In genomic region chr2:24050041-24050655, GRCh38 we compare ENCODE assay signal across 9 cellular contexts. TPM values are rescaled to one million over a fixed set of nuclear protein-coding genes. Genes with fewer than 3 reads are reported as not detected.
DNase-seq lines count a peak whose midpoint lies in the region; ATAC-seq and TF ChIP-seq lines count a peak whose summit lies in the region.
"Had no signal": no experiment of that assay in that cellular context is flagged by ENCODE, and none has a peak within 500 bp of the region (broad histone marks: within the 10 kb centered on the region; RNA-seq: fewer than 3 reads in every experiment).

No MANE protein-coding gene starts in this region.

- DNase-seq in D341Med (ENCODE audit: low spot score), result peak; percentile 37
- DNase-seq in PC-3, result no peak
- DNase-seq in choroid plexus epithelial cell (ENCODE audit: low read depth), result peak; percentile 21
- DNase-seq in lung (ENCODE audit: low spot score), result peak; percentile 37
- peak; percentile 22 to 29 for DNase-seq in uterus
- DNase-seq in activated CD4-positive, CD25-positive, alpha-beta regulatory T cell treated with anti-CD3 and anti-CD28 coated beads, Interleukin-2, amount 50 U/mL, for 72 hours, result no peak
- no peak for DNase-seq in HuH-7.5 (ENCODE audit: low spot score)

- TF ChIP-seq POLR2A in uterus (IDR thresholded peaks at IDR 0.05), result no peak

- H3K4me1 ChIP-seq in PC-3 (ENCODE audit: insufficient read depth, low read length) (peaks cover 11% of the 10 kb centered on the region), lung (ENCODE audit: control insufficient read depth in 2 of 2, insufficient read depth in 2 of 2, low read length in 2 of 2) (peaks cover 2 to 11% of the 10 kb centered on the region in 2 donors), uterus (peaks cover 0 to 3% of the 10 kb centered on the region in 2 donors)

- no peak for TF ChIP-seq CTCF in PC-3 (conservative IDR thresholded peaks at IDR 0.05; ENCODE audit: low read depth, low read length)
- TF ChIP-seq CTCF in choroid plexus epithelial cell (conservative IDR thresholded peaks at IDR 0.05; ENCODE audit: low read depth, low read length), result no peak
- no peak for TF ChIP-seq CTCF in lung (IDR thresholded peaks at IDR 0.05; ENCODE audit: control extremely low read depth, extremely low read depth)
- no peak for TF ChIP-seq CTCF in uterus (IDR thresholded peaks at IDR 0.05)

- H4K20me1 ChIP-seq in PC-3 (ENCODE audit: low read length), result no peaks in the 10 kb centered on the region

- no TSS peak for BruUV-seq in PC-3 (replicated peaks; lab: Mats Ljungman, UMichigan)

- H3K27me3 ChIP-seq in PC-3 (ENCODE audit: low read length), result no peaks in the 10 kb centered on the region
- no peaks in the 10 kb centered on the region for H3K27me3 ChIP-seq in lung (ENCODE audit: control insufficient read depth, insufficient read depth)
- no peaks in the 10 kb centered on the region for H3K27me3 ChIP-seq in uterus

- no peak overlapping the region for H3K9ac ChIP-seq in PC-3 (ENCODE audit: low read length)
- H3K9ac ChIP-seq: KMS-11 had no signal

- 4 to 14% methylated on average over 23 to 46 of the region's 46 CpGs for WGBS in lung, 2 donors

- H3K79me2 ChIP-seq in PC-3 (ENCODE audit: low read length), result peaks cover 13% of the 10 kb centered on the region

- H2AFZ ChIP-seq in PC-3 (ENCODE audit: low read length), result no peak overlapping the region

- H3K4me2 ChIP-seq in PC-3 (ENCODE audit: low read length), result peak overlapping the region; percentile 84
- H3K4me2 ChIP-seq: KMS-11 had no signal

- H3K9me2 ChIP-seq in PC-3 (replicated peaks; ENCODE audit: low read length), result no peaks in the 10 kb centered on the region

- intact Hi-C loops in PC-3 (cut with micrococcal nuclease), result no loop called here
- intact Hi-C loops in uterus (cut with DNase I; ENCODE audit: low total_unique reads), result no loop called here

- no peaks in the 10 kb centered on the region for H3K36me3 ChIP-seq in PC-3 (ENCODE audit: low read depth, low read length)
- H3K36me3 ChIP-seq in lung (ENCODE audit: control insufficient read depth in 2 of 2, insufficient read depth in 2 of 2, low read length in 2 of 2), result no peaks in the 10 kb centered on the region
- H3K36me3 ChIP-seq in uterus, result no peaks in the 10 kb centered on the region

- no peak for ATAC-seq in PC-3
- ATAC-seq in lung (ENCODE audit: insufficient read depth, low FRiP score), result no peak
- no peak for ATAC-seq in GM19351 (IDR thresholded peaks at IDR 0.05; ENCODE audit: unreplicated experiment)

- H3K27ac ChIP-seq in PC-3 (ENCODE audit: low read length) (no peak overlapping the region), lung (ENCODE audit: low read depth in 1 of 2, low read length in 1 of 2) (peak overlapping the region in 1 of 2 donors; percentile 54), uterus (peak overlapping the region; percentile 75 to 81)
- H3K27ac ChIP-seq: KMS-11 had no signal

- H3K4me3 ChIP-seq in PC-3 (ENCODE audit: low read length) (peak overlapping the region; percentile 64; the same call in 1 of the 2 replicates), choroid plexus epithelial cell (ENCODE audit: low read depth, low read length) (peak overlapping the region; percentile 69), lung (peak overlapping the region; percentile 73), uterus (peak overlapping the region; percentile 57 to 91)

- CTCF ChIA-PET in PC-3 (lab: Charles Lee), result no interaction called here

- no peaks in the 10 kb centered on the region for H3F3A ChIP-seq in PC-3 (ENCODE audit: low read length, unreplicated experiment)

- POLR2A ChIA-PET in PC-3 (lab: Charles Lee; ENCODE audit: unreplicated experiment), result no interaction called here

- no peaks in the 10 kb centered on the region for H3K9me3 ChIP-seq in PC-3 (ENCODE audit: low read length)
- no peaks in the 10 kb centered on the region for H3K9me3 ChIP-seq in lung (ENCODE audit: control insufficient read depth in 2 of 2, insufficient read depth in 1 of 2, low read length in 1 of 2)
- H3K9me3 ChIP-seq in uterus, result no peaks in the 10 kb centered on the region

RNA-seq across cellular contexts. Expression of gene FKBP1B, which starts 0.6 kb away (rescaled TPM):
- total RNA-seq in PC-3 (2014; rRNA removed) (2.1 and 2.7 TPM in 2 replicates), lung (10 to 100 TPM; 10.5 to 13.6 TPM), uterus (10 to 100 TPM in 1 of 4 donors, 1 to 10 TPM in 3; 6.4 to 82.1 (median 6.8) TPM)
- 10 to 100 TPM; 13.0 to 19.0 TPM for polyA plus RNA-seq in lung

RNA-seq across cellular contexts. Expression of gene WDCP, which starts 3.0 kb away (rescaled TPM):
- total RNA-seq in PC-3 (2014; rRNA removed) (5.6 and 11.5 TPM in 2 replicates), lung (1 to 10 TPM; 9.0 to 9.1 TPM), uterus (10 to 100 TPM in 3 of 4 donors, 1 to 10 TPM in 1; 5.9 to 18.2 (median 12.1) TPM)
- 1 to 10 TPM; 2.1 to 3.2 TPM for polyA plus RNA-seq in lung

RNA-seq across cellular contexts. Expression of gene SF3B6, which starts 26.0 kb away (rescaled TPM):
- total RNA-seq in PC-3 (2014; rRNA removed) (139 and 220 TPM in 2 replicates), lung (100 to 1,000 TPM in 1 of 2 donors, 10 to 100 TPM in 1; 56.1 to 148 TPM), uterus (10 to 100 TPM; 55.0 to 99.0 (median 77.1) TPM)
- 100 to 1,000 TPM in 1 of 2 donors, 10 to 100 TPM in 1; 97.4 to 124 TPM for polyA plus RNA-seq in lung

RNA-seq across cellular contexts. Expression of gene TP53I3, which starts 34.5 kb away (rescaled TPM):
- total RNA-seq in PC-3 (2014; rRNA removed), result 37.0 and 42.4 TPM in 2 replicates
- total RNA-seq in lung, result 10 to 100 TPM; 35.7 to 56.3 TPM
- polyA plus RNA-seq in lung, result 10 to 100 TPM; 49.5 to 63.8 TPM
- 10 to 100 TPM in 2 of 4 donors, 1 to 10 TPM in 1, under 1 TPM in 1; 0.77 to 55.4 (median 10.1) TPM for total RNA-seq in uterus

RNA-seq across cellular contexts. Expression of gene MFSD2B, which starts 40.3 kb away (rescaled TPM):
- total RNA-seq in PC-3 (2014; rRNA removed) (not detected in 2 replicates), lung (1 to 10 TPM in 1 of 2 donors, under 1 TPM in 1; 0.89 to 2.3 TPM), uterus (1 to 10 TPM in 1 of 4 donors, under 1 TPM in 1, not detected in 2; 0.35 to 1.4 TPM)
- polyA plus RNA-seq in lung, result under 1 TPM; 0.18 to 0.58 TPM

Comparison
In these comparisons a context has a peak if more than half of its experiments do, and no peak if none do; other contexts are left out.
1. DNase-seq: peak in D341Med (single experiment), choroid plexus epithelial cell (single experiment), lung (single experiment) and uterus (2 of 2); none in PC-3 (single experiment), activated CD4-positive, CD25-positive, alpha-beta regulatory T cell treated with anti-CD3 and anti-CD28 coated beads, Interleukin-2, amount 50 U/mL, for 72 hours (single experiment) and HuH-7.5 (single experiment).
2. Peak in every context shown above with its lines, with median percentiles within 50 percentile points of each other: H3K4me3 ChIP-seq.